ENCODE assay signal across 16 cellular contexts in genomic region chr13:94673841-94674240, GRCh38. TPM values are rescaled to one million over a fixed set of nuclear protein-coding genes. Genes with fewer than 3 reads are reported as not detected.
"Had no signal": no experiment of that assay in that cellular context is flagged by ENCODE, and none has a peak within 500 bp of the region (broad histone marks: within the 10 kb centered on the region; RNA-seq: fewer than 3 reads in every experiment).

No MANE protein-coding gene starts in this region.

- DNase-seq: activated naive CD4-positive, alpha-beta T cell treated with anti-CD3 and anti-CD28 coated beads, Interleukin-2, amount 50 U/mL, for 16 hours; adrenal gland; caudate nucleus; effector CD4-positive, alpha-beta T cell; hippocampal formation; immature natural killer cell; left colon; stimulated activated CD4-positive, alpha-beta T cell treated with anti-CD3 and anti-CD28 coated beads, Interleukin-4, amount 100 ng/mL, for 24 hours; stimulated activated naive CD8-positive, alpha-beta T cell treated with anti-CD3 and anti-CD28 coated beads, Interleukin-15, amount 100 ng/mL, for 72 hours; T-helper 2 cell; testis had no signal

- H3K36me3 ChIP-seq: adrenal gland had no signal

- H3K27ac ChIP-seq: adrenal gland, coronary artery, epithelial cell of prostate, testis had no signal

- H3K4me3 ChIP-seq: adrenal gland, coronary artery, testis had no signal

- H3K4me1 ChIP-seq: adrenal gland, testis had no signal

- H3K9me3 ChIP-seq: adrenal gland, testis had no signal

- ATAC-seq: activated CD4-positive, CD25-positive, alpha-beta regulatory T cell treated with anti-CD3 and anti-CD28 coated beads, Interleukin-2, amount 50 U/mL, for 24 hours; left colon; stimulated activated naive CD8-positive, alpha-beta T cell treated with anti-CD3 and anti-CD28 coated beads, Interleukin-15, amount 100 ng/mL, for 72 hours had no signal

- H3K27me3 ChIP-seq: testis had no signal

RNA-seq across cellular contexts. Expression of gene SOX21, which starts 38.5 kb away (rescaled TPM):
- total RNA-seq: adrenal gland, left colon, osteocyte, ureter had no signal
- polyA plus RNA-seq: adrenal gland, immature natural killer cell had no signal
